In the genomic region with DNA sequence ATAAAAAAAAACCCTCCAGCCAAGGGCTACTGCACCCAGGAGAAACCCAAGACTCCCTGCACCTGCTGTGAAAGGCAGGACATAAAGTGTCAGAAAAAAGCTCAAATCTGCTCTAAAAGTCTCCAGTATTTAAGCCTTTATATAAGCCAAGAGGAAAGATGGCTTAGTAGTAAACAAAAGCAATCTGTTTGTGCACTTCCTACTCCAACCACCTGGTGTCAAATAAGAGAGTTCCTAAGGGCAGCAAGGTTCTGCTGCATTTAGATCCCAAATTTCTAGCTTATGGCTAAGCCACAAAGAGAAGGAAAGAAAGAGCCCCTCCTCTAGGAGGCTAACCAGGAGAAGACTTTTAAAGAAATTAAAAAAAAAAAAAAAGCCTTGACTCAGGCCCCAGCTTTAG, we compare ENCODE assay signal across 18 cellular contexts. TPM values are rescaled to one million over a fixed set of nuclear protein-coding genes. Genes with fewer than 3 reads are reported as not detected.
DNase-seq lines count a peak whose midpoint lies in the region; ATAC-seq and TF ChIP-seq lines count a peak whose summit lies in the region.
"Had no signal": no experiment of that assay in that cellular context is flagged by ENCODE, and none has a peak within 500 bp of the region (broad histone marks: within the 10 kb centered on the region; RNA-seq: fewer than 3 reads in every experiment).

No MANE protein-coding gene starts in this region.

- CTCF ChIA-PET in activated naive CD4-positive, alpha-beta T cell treated with anti-CD3 and anti-CD28 coated beads, Interleukin-2, amount 10 ng/mL, durations not matched to agents 7 days and 5 days (lab: Charles Lee), result interaction anchor here (0.7 to 1.7 kb wide), 3 partner anchors 9 to 376 kb away, joined by 3 to 4 read pairs (median 3); no protein-coding TSS in a partner anchor

- H3K36me3 ChIP-seq in transverse colon, result no peaks in the 10 kb centered on the region
- H3K36me3 ChIP-seq: thoracic aorta had no signal

- peak overlapping the region; percentile 81 for H3K27ac Mint-ChIP-seq in activated naive CD4-positive, alpha-beta T cell treated with anti-CD3 and anti-CD28 coated beads, Interleukin-2, amount 10 ng/mL, durations not matched to agents 7 days and 5 days
- H3K27ac Mint-ChIP-seq in activated naive CD4-positive, alpha-beta T cell treated with anti-CD3 and anti-CD28 coated beads, Interleukin-2, amount 50 U/mL, for 72 hours, result no peak overlapping the region
- H3K27ac Mint-ChIP-seq in T-helper 17 cell, result peak overlapping the region; percentile 83
- peak overlapping the region; percentile 84 for H3K27ac Mint-ChIP-seq in memory B cell

- in situ Hi-C loops in transverse colon (cut with MboI; ENCODE audit: low pct_ligation_motif_present in 1 of 4, low pct_unique_long_range_greater_than_20kb in 1 of 4, low sequenced_read_pairs in 3 of 4), result no loop called here

- H3K36me3 Mint-ChIP-seq in activated naive CD4-positive, alpha-beta T cell treated with anti-CD3 and anti-CD28 coated beads, Interleukin-2, amount 10 ng/mL, durations not matched to agents 7 days and 5 days, result no peaks in the 10 kb centered on the region
- no peaks in the 10 kb centered on the region for H3K36me3 Mint-ChIP-seq in activated naive CD4-positive, alpha-beta T cell treated with anti-CD3 and anti-CD28 coated beads, Interleukin-2, amount 50 U/mL, for 72 hours
- H3K36me3 Mint-ChIP-seq in T-helper 17 cell (ENCODE audit: low read depth) (no peaks in the 10 kb centered on the region), memory B cell (peaks cover 2% of the 10 kb centered on the region)

- peaks cover 28% of the 10 kb centered on the region for H3K4me1 Mint-ChIP-seq in activated naive CD4-positive, alpha-beta T cell treated with anti-CD3 and anti-CD28 coated beads, Interleukin-2, amount 10 ng/mL, durations not matched to agents 7 days and 5 days
- H3K4me1 Mint-ChIP-seq in T-helper 17 cell (peaks cover 28% of the 10 kb centered on the region), memory B cell (peaks cover 22% of the 10 kb centered on the region)

- H3K9me3 Mint-ChIP-seq in activated naive CD4-positive, alpha-beta T cell treated with anti-CD3 and anti-CD28 coated beads, Interleukin-2, amount 10 ng/mL, durations not matched to agents 7 days and 5 days, result no peaks in the 10 kb centered on the region
- H3K9me3 Mint-ChIP-seq in activated naive CD4-positive, alpha-beta T cell treated with anti-CD3 and anti-CD28 coated beads, Interleukin-2, amount 50 U/mL, for 72 hours, result no peaks in the 10 kb centered on the region
- no peaks in the 10 kb centered on the region for H3K9me3 Mint-ChIP-seq in memory B cell
- H3K9me3 Mint-ChIP-seq: activated T-helper 17 cell treated with anti-CD3 and anti-CD28 coated beads, Interleukin-2, amount 50 U/mL, for 72 hours had no signal

- peak overlapping the region; percentile 84 to 92 (median 88) for H3K27ac ChIP-seq in transverse colon

- H3K4me3 Mint-ChIP-seq in activated naive CD4-positive, alpha-beta T cell treated with anti-CD3 and anti-CD28 coated beads, Interleukin-2, amount 10 ng/mL, durations not matched to agents 7 days and 5 days, result no peak overlapping the region
- H3K4me3 Mint-ChIP-seq in T-helper 17 cell (no peak overlapping the region), memory B cell (no peak overlapping the region)

- TF ChIP-seq CTCF in transverse colon (IDR thresholded peaks at IDR 0.05), result peak in 3 of 5 experiments; percentile 5 to 33 (median 13)

- no peak for TF ChIP-seq POLR2A in transverse colon (IDR thresholded peaks at IDR 0.05)

- no peaks in the 10 kb centered on the region for H3K27me3 Mint-ChIP-seq in activated naive CD4-positive, alpha-beta T cell treated with anti-CD3 and anti-CD28 coated beads, Interleukin-2, amount 10 ng/mL, durations not matched to agents 7 days and 5 days
- H3K27me3 Mint-ChIP-seq in T-helper 17 cell (no peaks in the 10 kb centered on the region), memory B cell (no peaks in the 10 kb centered on the region)
- H3K27me3 Mint-ChIP-seq: activated CD4-positive, alpha-beta T cell treated with anti-CD3 and anti-CD28 coated beads for 36 hours; activated T-helper 17 cell treated with anti-CD3 and anti-CD28 coated beads, Interleukin-2, amount 50 U/mL, for 72 hours had no signal

- peaks cover 9 to 44% (median 29%) of the 10 kb centered on the region in 4 donors for H3K4me1 ChIP-seq in transverse colon

- TF ChIP-seq EP300 in transverse colon (IDR thresholded peaks at IDR 0.05; ENCODE audit: low read depth), result no peak

- no peaks in the 10 kb centered on the region for H3K27me3 ChIP-seq in transverse colon

- ATAC-seq in activated naive CD4-positive, alpha-beta T cell treated with anti-CD3 and anti-CD28 coated beads, Interleukin-2, amount 50 U/mL, for 72 hours, result no peak
- ATAC-seq in T-helper 17 cell (no peak), memory B cell (ENCODE audit: low read depth) (no peak), HG03521 (IDR thresholded peaks at IDR 0.05; ENCODE audit: unreplicated experiment) (no peak), HG03139 (IDR thresholded peaks at IDR 0.05; ENCODE audit: unreplicated experiment) (no peak)
- ATAC-seq: activated CD4-positive, alpha-beta T cell treated with anti-CD3 and anti-CD28 coated beads for 36 hours; activated T-helper 17 cell treated with anti-CD3 and anti-CD28 coated beads, Interleukin-2, amount 50 U/mL, for 72 hours had no signal

- no peaks in the 10 kb centered on the region for H3K9me3 ChIP-seq in T-helper 17 cell (ENCODE audit: control insufficient read depth, low read length, poor library complexity, severe bottlenecking)
- H3K9me3 ChIP-seq in transverse colon, result no peaks in the 10 kb centered on the region
- H3K9me3 ChIP-seq: thoracic aorta had no signal

- intact Hi-C loops in transverse colon (cut with DNase I; ENCODE audit: low total_unique reads), result no loop called here

- H3K4me3 ChIP-seq in transverse colon, result peak overlapping the region in 2 of 4 donors; percentile 24 to 59

- DNase-seq in activated naive CD4-positive, alpha-beta T cell treated with anti-CD3 and anti-CD28 coated beads, Interleukin-2, amount 10 ng/mL, durations not matched to agents 7 days and 5 days, result no peak
- DNase-seq in activated naive CD4-positive, alpha-beta T cell treated with anti-CD3 and anti-CD28 coated beads, Interleukin-2, amount 50 U/mL, for 72 hours (ENCODE audit: low spot score in 2 of 2), result no peak
- no peak for DNase-seq in T-helper 17 cell
- DNase-seq in memory B cell (ENCODE audit: low spot score in 2 of 2), result no peak
- no peak for DNase-seq in transverse colon
- no peak for DNase-seq in kidney glomerular epithelial cell (lab: John Stamatoyannopoulos, UW)
- DNase-seq: activated CD4-positive, alpha-beta T cell treated with anti-CD3 and anti-CD28 coated beads for 36 hours; H7; NCI-H1048; NCI-H524 had no signal

RNA-seq across cellular contexts. Expression of a gene that starts 20.6 kb away (rescaled TPM):
- under 1 TPM; 0.31 to 0.55 TPM for total RNA-seq in activated naive CD4-positive, alpha-beta T cell treated with anti-CD3 and anti-CD28 coated beads, Interleukin-2, amount 50 U/mL, for 72 hours
- total RNA-seq in T-helper 17 cell, result 1 to 10 TPM in 1 of 2 donors, under 1 TPM in 1; 0.78 to 1.4 TPM
- 1 to 10 TPM in 1 of 4 donors, under 1 TPM in 2, not detected in 1; 0.80 to 3.7 (median 0.95) TPM for total RNA-seq in transverse colon
- total RNA-seq: A673; activated CD4-positive, alpha-beta T cell treated with anti-CD3 and anti-CD28 coated beads for 36 hours; HT1080; RPMI7951; T-helper 1 cell treated with Interleukin-12 subunit alpha and Interleukin-12 subunit beta and Interleukin-4 antibody, amounts not matched to agents 30 ng/mL and 1 ng/mL, for 36 hours had no signal

Comparison
In these comparisons a context has a peak if more than half of its experiments do, and no peak if none do; other contexts are left out.
1. H3K27ac Mint-ChIP-seq: peak in activated naive CD4-positive, alpha-beta T cell treated with anti-CD3 and anti-CD28 coated beads, Interleukin-2, amount 10 ng/mL, durations not matched to agents 7 days and 5 days (single experiment), T-helper 17 cell (single experiment) and memory B cell (single experiment); none in activated naive CD4-positive, alpha-beta T cell treated with anti-CD3 and anti-CD28 coated beads, Interleukin-2, amount 50 U/mL, for 72 hours (0 of 2).